Comparison of ENCODE assay signal across 1 cellular context in genomic region chr19:28292822-28293500, GRCh38.
TF ChIP-seq lines count a peak whose summit lies in the region.

No MANE protein-coding gene starts in this region.

TF ChIP-seq in HEK293, 187 proteins besides CTCF, POLR2A, EP300 and RAD21 (continued from another document):
- TF ChIP-seq, protein P1, sequence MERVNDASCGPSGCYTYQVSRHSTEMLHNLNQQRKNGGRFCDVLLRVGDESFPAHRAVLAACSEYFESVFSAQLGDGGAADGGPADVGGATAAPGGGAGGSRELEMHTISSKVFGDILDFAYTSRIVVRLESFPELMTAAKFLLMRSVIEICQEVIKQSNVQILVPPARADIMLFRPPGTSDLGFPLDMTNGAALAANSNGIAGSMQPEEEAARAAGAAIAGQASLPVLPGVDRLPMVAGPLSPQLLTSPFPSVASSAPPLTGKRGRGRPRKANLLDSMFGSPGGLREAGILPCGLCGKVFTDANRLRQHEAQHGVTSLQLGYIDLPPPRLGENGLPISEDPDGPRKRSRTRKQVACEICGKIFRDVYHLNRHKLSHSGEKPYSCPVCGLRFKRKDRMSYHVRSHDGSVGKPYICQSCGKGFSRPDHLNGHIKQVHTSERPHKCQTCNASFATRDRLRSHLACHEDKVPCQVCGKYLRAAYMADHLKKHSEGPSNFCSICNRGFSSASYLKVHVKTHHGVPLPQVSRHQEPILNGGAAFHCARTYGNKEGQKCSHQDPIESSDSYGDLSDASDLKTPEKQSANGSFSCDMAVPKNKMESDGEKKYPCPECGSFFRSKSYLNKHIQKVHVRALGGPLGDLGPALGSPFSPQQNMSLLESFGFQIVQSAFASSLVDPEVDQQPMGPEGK (tag by site-specific recombination; IDR thresholded peaks at IDR 0.05): no peak
- TF ChIP-seq ZNF169 (tag by site-specific recombination; IDR thresholded peaks at IDR 0.05) (no peak), ZNF610 (tag by site-specific recombination; IDR thresholded peaks at IDR 0.05; ENCODE audit: borderline replicate concordance) (0 out of 2 replicates have a peak, but pooled peaks have one; percentile 17), ZNF133 (tag by site-specific recombination; IDR thresholded peaks at IDR 0.05) (no peak), ZNF776 (tag by site-specific recombination; IDR thresholded peaks at IDR 0.05; ENCODE audit: borderline replicate concordance) (no peak), ZNF121 (tag by site-specific recombination; IDR thresholded peaks at IDR 0.05) (peak; percentile 99), ZBTB20 (tag by site-specific recombination; IDR thresholded peaks at IDR 0.05) (peak; percentile 43; the same call in 1 of the 2 replicates), ZFHX2 (tag by site-specific recombination; conservative IDR thresholded peaks at IDR 0.05) (peak; percentile 46), ZNF132 (tag by site-specific recombination; IDR thresholded peaks at IDR 0.05; ENCODE audit: borderline replicate concordance) (no peak), ZNF664 (tag by site-specific recombination; IDR thresholded peaks at IDR 0.05) (peak; percentile 54; the same call in 1 of the 2 replicates), ZNF175 (tag by site-specific recombination; IDR thresholded peaks at IDR 0.05) (no peak), ZNF837 (tag by site-specific recombination; IDR thresholded peaks at IDR 0.05) (no peak), ZNF114 (tag by site-specific recombination; IDR thresholded peaks at IDR 0.05) (no peak), ZBTB17 (tag by site-specific recombination; IDR thresholded peaks at IDR 0.05) (peak; percentile 59), ZNF324 (tag by site-specific recombination; IDR thresholded peaks at IDR 0.05) (no peak), ZNF561 (tag by site-specific recombination; IDR thresholded peaks at IDR 0.05; ENCODE audit: borderline replicate concordance) (peak; percentile 84), ZNF155 (tag by site-specific recombination; IDR thresholded peaks at IDR 0.05) (no peak), ZNF19 (tag by site-specific recombination; IDR thresholded peaks at IDR 0.05; ENCODE audit: low read depth) (no peak), GLIS1 (tag by site-specific recombination; IDR thresholded peaks at IDR 0.05) (peak; percentile 48; the same call in 1 of the 2 replicates), ZNF501 (tag by site-specific recombination; IDR thresholded peaks at IDR 0.05) (no peak), ZNF544 (tag by site-specific recombination; IDR thresholded peaks at IDR 0.05) (no peak), IKZF3 (tag by site-specific recombination; IDR thresholded peaks at IDR 0.05) (peak; percentile 60)
- TF ChIP-seq, protein P2, sequence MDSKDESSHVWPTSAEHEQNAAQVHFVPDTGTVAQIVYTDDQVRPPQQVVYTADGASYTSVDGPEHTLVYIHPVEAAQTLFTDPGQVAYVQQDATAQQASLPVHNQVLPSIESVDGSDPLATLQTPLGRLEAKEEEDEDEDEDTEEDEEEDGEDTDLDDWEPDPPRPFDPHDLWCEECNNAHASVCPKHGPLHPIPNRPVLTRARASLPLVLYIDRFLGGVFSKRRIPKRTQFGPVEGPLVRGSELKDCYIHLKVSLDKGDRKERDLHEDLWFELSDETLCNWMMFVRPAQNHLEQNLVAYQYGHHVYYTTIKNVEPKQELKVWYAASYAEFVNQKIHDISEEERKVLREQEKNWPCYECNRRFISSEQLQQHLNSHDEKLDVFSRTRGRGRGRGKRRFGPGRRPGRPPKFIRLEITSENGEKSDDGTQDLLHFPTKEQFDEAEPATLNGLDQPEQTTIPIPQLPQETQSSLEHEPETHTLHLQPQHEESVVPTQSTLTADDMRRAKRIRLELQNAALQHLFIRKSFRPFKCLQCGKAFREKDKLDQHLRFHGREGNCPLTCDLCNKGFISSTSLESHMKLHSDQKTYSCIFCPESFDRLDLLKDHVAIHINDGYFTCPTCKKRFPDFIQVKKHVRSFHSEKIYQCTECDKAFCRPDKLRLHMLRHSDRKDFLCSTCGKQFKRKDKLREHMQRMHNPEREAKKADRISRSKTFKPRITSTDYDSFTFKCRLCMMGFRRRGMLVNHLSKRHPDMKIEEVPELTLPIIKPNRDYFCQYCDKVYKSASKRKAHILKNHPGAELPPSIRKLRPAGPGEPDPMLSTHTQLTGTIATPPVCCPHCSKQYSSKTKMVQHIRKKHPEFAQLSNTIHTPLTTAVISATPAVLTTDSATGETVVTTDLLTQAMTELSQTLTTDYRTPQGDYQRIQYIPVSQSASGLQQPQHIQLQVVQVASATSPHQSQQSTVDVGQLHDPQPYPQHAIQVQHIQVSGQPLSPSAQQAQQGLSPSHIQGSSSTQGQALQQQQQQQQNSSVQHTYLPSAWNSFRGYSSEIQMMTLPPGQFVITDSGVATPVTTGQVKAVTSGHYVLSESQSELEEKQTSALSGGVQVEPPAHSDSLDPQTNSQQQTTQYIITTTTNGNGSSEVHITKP (tag by site-specific recombination; IDR thresholded peaks at IDR 0.05): no peak
- TF ChIP-seq, protein P3, sequence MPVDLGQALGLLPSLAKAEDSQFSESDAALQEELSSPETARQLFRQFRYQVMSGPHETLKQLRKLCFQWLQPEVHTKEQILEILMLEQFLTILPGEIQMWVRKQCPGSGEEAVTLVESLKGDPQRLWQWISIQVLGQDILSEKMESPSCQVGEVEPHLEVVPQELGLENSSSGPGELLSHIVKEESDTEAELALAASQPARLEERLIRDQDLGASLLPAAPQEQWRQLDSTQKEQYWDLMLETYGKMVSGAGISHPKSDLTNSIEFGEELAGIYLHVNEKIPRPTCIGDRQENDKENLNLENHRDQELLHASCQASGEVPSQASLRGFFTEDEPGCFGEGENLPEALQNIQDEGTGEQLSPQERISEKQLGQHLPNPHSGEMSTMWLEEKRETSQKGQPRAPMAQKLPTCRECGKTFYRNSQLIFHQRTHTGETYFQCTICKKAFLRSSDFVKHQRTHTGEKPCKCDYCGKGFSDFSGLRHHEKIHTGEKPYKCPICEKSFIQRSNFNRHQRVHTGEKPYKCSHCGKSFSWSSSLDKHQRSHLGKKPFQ (tag by site-specific recombination; IDR thresholded peaks at IDR 0.05): peak; percentile 96
- TF ChIP-seq, protein P4, sequence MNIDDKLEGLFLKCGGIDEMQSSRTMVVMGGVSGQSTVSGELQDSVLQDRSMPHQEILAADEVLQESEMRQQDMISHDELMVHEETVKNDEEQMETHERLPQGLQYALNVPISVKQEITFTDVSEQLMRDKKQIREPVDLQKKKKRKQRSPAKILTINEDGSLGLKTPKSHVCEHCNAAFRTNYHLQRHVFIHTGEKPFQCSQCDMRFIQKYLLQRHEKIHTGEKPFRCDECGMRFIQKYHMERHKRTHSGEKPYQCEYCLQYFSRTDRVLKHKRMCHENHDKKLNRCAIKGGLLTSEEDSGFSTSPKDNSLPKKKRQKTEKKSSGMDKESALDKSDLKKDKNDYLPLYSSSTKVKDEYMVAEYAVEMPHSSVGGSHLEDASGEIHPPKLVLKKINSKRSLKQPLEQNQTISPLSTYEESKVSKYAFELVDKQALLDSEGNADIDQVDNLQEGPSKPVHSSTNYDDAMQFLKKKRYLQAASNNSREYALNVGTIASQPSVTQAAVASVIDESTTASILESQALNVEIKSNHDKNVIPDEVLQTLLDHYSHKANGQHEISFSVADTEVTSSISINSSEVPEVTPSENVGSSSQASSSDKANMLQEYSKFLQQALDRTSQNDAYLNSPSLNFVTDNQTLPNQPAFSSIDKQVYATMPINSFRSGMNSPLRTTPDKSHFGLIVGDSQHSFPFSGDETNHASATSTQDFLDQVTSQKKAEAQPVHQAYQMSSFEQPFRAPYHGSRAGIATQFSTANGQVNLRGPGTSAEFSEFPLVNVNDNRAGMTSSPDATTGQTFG (tag by site-specific recombination; IDR thresholded peaks at IDR 0.05; ENCODE audit: borderline replicate concordance): no peak
